Comparison of ENCODE assay signal across 7 cellular contexts in the genomic region with DNA sequence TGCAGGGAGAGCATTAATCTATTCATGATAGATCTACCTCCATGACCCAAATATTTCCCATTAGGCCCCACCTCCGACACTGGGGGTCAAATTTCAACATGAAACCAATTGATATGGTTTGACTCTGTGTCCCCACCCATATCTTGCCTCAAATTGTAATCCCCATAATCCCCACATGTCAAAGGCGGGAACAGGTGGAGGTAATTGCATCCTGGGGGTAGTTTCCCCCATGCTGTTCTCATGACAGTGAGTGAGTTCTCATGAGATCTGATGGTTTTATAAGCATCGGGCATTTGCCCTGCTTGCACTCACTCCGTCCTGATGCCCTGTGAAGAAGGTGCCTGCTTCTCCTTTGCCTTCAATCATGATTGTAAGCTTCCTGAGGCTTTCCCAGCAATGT.
"Had no signal": no experiment of that assay in that cellular context is flagged by ENCODE, and none has a peak within 500 bp of the region (broad histone marks: within the 10 kb centered on the region; RNA-seq: fewer than 3 reads in every experiment).

No MANE protein-coding gene starts in this region.

- H3K27ac ChIP-seq: HL-60 had no signal

- H3K36me3 Mint-ChIP-seq: IgD-negative memory B cell had no signal

- H3K27ac Mint-ChIP-seq: IgD-negative memory B cell had no signal

- FAIRE-seq: HepG2, HTR-8/SVneo, K562 had no signal

- ATAC-seq: HepG2, K562 had no signal

- H3K4me3 ChIP-seq: K562 had no signal

- DNase-seq: IMR-90, KBM-7 had no signal

- H3K4me1 Mint-ChIP-seq: IgD-negative memory B cell had no signal

- H3K4me3 Mint-ChIP-seq: IgD-negative memory B cell had no signal
